In genomic region chr5:133047404-133047803, GRCh38 we compare ENCODE assay signal across 1 cellular context.
TF ChIP-seq lines count a peak whose summit lies in the region.

No MANE protein-coding gene starts in this region.

TF ChIP-seq in K562, 482 proteins besides CTCF, POLR2A, EP300 and RAD21:
- TF ChIP-seq POLR2G (IDR thresholded peaks at IDR 0.05; ENCODE audit: low read depth, low read length), result 0 out of 2 replicates have a peak, but pooled peaks have one; percentile 26
- TF ChIP-seq E2F8 (IDR thresholded peaks at IDR 0.05; ENCODE audit: low read depth, partially characterized antibody), result no peak
